In genomic region chr19:58544591-58545285, GRCh38 we compare ENCODE assay signal across 8 cellular contexts. TPM values are rescaled to one million over a fixed set of nuclear protein-coding genes. Genes with fewer than 3 reads are reported as not detected.
DNase-seq lines count a peak whose midpoint lies in the region; ATAC-seq and TF ChIP-seq lines count a peak whose summit lies in the region.

No MANE protein-coding gene starts in this region.

- peaks cover 15% of the 10 kb centered on the region for H3K36me3 Mint-ChIP-seq in memory B cell

- peak; percentile 40 for ATAC-seq in GM18520 (IDR thresholded peaks at IDR 0.05; ENCODE audit: unreplicated experiment)
- peak; percentile 69 for ATAC-seq in HG02840 (IDR thresholded peaks at IDR 0.05; ENCODE audit: low FRiP score, unreplicated experiment)
- peak; percentile 48 for ATAC-seq in memory B cell (ENCODE audit: low read depth)
- no peak for ATAC-seq in sciatic nerve

- DNase-seq in RWPE1 (ENCODE audit: low spot score), result peak; percentile 77
- DNase-seq in memory B cell (ENCODE audit: low spot score in 2 of 2), result no peak
- DNase-seq in substantia nigra (lab: John Stamatoyannopoulos, UW), result no peak
- no peak for DNase-seq in sciatic nerve (ENCODE audit: low spot score)
- no peak for DNase-seq in NCI-H1436 treated with DMSO at 0.1 percent for 48 hours (lab: John Stamatoyannopoulos, UW)

- TF ChIP-seq CTCF in RWPE1 (conservative IDR thresholded peaks at IDR 0.05; ENCODE audit: low read depth), result no peak

- CTCF ChIA-PET in RWPE1 (lab: Yijun Ruan, JAX), result interaction anchor here (0.6 to 1.5 kb wide), 3 partner anchors 25 to 184 kb away, joined by 3 to 11 read pairs (median 7); partner anchors contain the start of gene ZBTB45

- no peaks in the 10 kb centered on the region for H3K9me3 Mint-ChIP-seq in memory B cell

- peaks cover 21% of the 10 kb centered on the region for H3K27me3 Mint-ChIP-seq in memory B cell

- H3K4me1 Mint-ChIP-seq in memory B cell, result peaks cover 23% of the 10 kb centered on the region

- H3K27ac Mint-ChIP-seq in memory B cell, result peak overlapping the region; percentile 98

- intact Hi-C loops in sciatic nerve (cut with DNase I), result no loop called here

- peak overlapping the region; percentile 90 for H3K4me3 Mint-ChIP-seq in memory B cell

- peak overlapping the region; percentile 99 for H3K27ac ChIP-seq in RWPE1
- H3K27ac ChIP-seq in cingulate gyrus (ENCODE audit: low read depth, low read length), result peak overlapping the region; percentile 100
- peak overlapping the region; percentile 99 for H3K27ac ChIP-seq in substantia nigra (ENCODE audit: low read depth, low read length, poor library complexity, severe bottlenecking)

- POLR2A ChIA-PET in RWPE1 (lab: Yijun Ruan, JAX; ENCODE audit: low non-redundant PET), result interaction anchor here (0.7 to 2.3 kb wide), 6 partner anchors 8 to 25 kb away, joined by 3 to 7 read pairs (median 5); partner anchors contain the start of genes UBE2M and ZBTB45

RNA-seq across cellular contexts. Expression of gene TRIM28, which starts 0.9 kb away (rescaled TPM):
- 168 TPM for total RNA-seq in sciatic nerve

RNA-seq across cellular contexts. Expression of gene CHMP2A, which starts 10.2 kb away (rescaled TPM):
- 94.6 TPM for total RNA-seq in sciatic nerve

RNA-seq across cellular contexts. Expression of gene UBE2M, which starts 13.7 kb away (rescaled TPM):
- total RNA-seq in sciatic nerve, result 57.4 TPM

RNA-seq across cellular contexts. Expression of gene ZBTB45, which starts 25.1 kb away (rescaled TPM):
- 14.9 TPM for total RNA-seq in sciatic nerve

RNA-seq across cellular contexts. Expression of gene MZF1, which starts 28.4 kb away (rescaled TPM):
- total RNA-seq in sciatic nerve, result 32.4 TPM
